Comparison of ENCODE assay signal across 9 cellular contexts in the genomic region with DNA sequence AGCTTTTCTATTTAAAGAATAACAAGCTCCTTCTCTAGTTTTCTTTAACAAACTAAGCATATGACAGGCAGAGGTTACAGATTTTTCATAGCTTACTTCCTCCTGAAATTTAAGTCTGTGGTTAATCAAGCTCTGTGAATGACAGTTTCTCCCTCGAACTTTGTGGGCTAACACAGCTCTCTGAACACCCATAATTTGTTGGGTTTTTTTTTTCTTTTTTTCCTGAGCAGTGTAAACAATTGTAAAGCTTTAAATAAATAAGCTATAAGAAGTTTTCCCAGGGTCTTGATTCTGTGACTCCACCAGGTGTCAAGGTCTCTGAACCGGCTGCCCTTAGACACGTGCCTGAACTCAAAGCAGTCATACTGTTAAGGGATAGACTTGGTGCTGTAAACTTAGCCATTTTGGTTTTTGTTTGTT.
DNase-seq lines count a peak whose midpoint lies in the region; ATAC-seq and FAIRE-seq lines count a peak whose summit lies in the region.
"Had no signal": no experiment of that assay in that cellular context is flagged by ENCODE, and none has a peak within 500 bp of the region (broad histone marks: within the 10 kb centered on the region; RNA-seq: fewer than 3 reads in every experiment).

No MANE protein-coding gene starts in this region.

- ATAC-seq in GM18868 (IDR thresholded peaks at IDR 0.05; ENCODE audit: unreplicated experiment) (peak; percentile 71), HG02798 (IDR thresholded peaks at IDR 0.05; ENCODE audit: poor library complexity, unreplicated experiment) (peak; percentile 78)
- ATAC-seq in naive thymus-derived CD8-positive, alpha-beta T cell, result peak; percentile 54 to 75

- peak overlapping the region; percentile 62 to 98 (median 86) for H3K4me3 Mint-ChIP-seq in naive thymus-derived CD8-positive, alpha-beta T cell

- H3K4me1 Mint-ChIP-seq in naive thymus-derived CD8-positive, alpha-beta T cell, result peaks cover 44 to 88% (median 82%) of the 10 kb centered on the region in 4 donors

- no peaks in the 10 kb centered on the region for H3K9me3 Mint-ChIP-seq in naive thymus-derived CD8-positive, alpha-beta T cell

- POLR2A ChIA-PET in naive thymus-derived CD8-positive, alpha-beta T cell (lab: Charles Lee), result interaction anchor here (0.6 to 15.8 kb wide), 21 partner anchors 7 to 190 kb away, joined by 3 to 211 read pairs (median 3); partner anchors contain the start of genes AMIGO2 and PCED1B

- no peaks in the 10 kb centered on the region for H3K27me3 Mint-ChIP-seq in naive thymus-derived CD8-positive, alpha-beta T cell

- H3K36me3 Mint-ChIP-seq in naive thymus-derived CD8-positive, alpha-beta T cell, result peaks cover 36 to 85% (median 66%) of the 10 kb centered on the region in 3 donors

- no peak for FAIRE-seq in HTR-8/SVneo (lab: Jason Lieb, UNC)
- FAIRE-seq: endometrium had no signal

- DNase-seq in NOMO-1 treated with DMSO at 0.1 percent for 48 hours (lab: John Stamatoyannopoulos, UW; ENCODE audit: unreplicated experiment), result peak; percentile 65
- peak in 4 of 10 donors; percentile 29 to 67 (median 58) for DNase-seq in naive thymus-derived CD8-positive, alpha-beta T cell
- no peak for DNase-seq in SHP77 treated with DMSO at 0.1 percent for 48 hours (lab: John Stamatoyannopoulos, UW)
- DNase-seq in NCI-H146 treated with DMSO at 0.1 percent for 48 hours (lab: John Stamatoyannopoulos, UW; ENCODE audit: unreplicated experiment), result no peak
- no peak for DNase-seq in HTR-8/SVneo (ENCODE audit: insufficient read length, low spot score)
- no peak for DNase-seq in D341Med (ENCODE audit: low spot score)

- H3K27ac Mint-ChIP-seq in naive thymus-derived CD8-positive, alpha-beta T cell, result peak overlapping the region; percentile 83 to 99 (median 91)
